In the genomic region with DNA sequence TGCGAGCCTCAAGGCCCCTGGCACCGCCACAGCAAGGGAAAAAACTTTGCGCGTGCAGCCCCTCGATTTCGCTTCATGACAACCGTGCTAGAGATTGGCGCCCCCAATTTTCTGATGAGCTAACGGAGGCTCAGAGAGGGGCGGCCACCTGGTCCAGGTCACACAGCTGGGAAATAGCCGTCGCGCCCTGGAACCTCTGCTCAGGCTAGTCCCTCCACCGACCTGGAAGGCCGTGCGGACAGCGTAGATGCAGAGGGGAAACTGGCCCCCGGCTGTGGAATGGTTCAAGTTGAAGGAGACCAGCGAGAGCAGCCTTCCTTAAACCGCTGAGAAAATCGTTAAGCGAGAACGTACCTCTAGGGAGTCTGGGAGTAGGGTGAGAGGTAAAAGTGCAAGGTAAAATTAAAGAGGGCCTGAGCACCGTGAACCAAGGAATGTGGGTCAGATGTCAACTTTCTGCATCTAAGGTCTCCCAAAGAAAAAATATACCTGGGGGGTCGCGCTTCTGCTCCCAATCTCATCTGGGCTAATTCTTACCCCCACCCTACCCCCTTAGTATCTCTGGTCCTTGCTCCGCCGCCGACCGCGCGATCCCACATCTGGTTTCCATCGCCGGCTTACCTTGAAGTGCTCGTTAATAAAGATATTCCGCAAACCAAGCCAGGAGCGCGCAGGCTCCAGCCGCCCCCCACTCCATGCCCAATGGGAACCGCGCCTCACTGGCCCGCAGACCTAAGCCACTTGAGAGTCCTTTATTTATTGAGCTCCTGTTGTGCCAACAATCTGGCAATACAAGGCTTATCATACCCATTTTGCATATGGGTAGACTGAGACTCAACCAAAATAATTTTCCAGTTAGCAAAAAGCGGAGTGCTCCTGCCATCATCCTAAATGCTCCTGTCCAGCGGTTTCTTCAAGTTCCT, we compare ENCODE assay signal across 15 cellular contexts. TPM values are rescaled to one million over a fixed set of nuclear protein-coding genes. Genes with fewer than 3 reads are reported as not detected.
"Had no signal": no experiment of that assay in that cellular context is flagged by ENCODE, and none has a peak within 500 bp of the region (broad histone marks: within the 10 kb centered on the region; RNA-seq: fewer than 3 reads in every experiment).

No MANE protein-coding gene starts in this region.

- H3K36me3 ChIP-seq: breast epithelium, tibial nerve had no signal

- ATAC-seq: left ventricle myocardium superior had no signal

- FAIRE-seq: small intestine had no signal

- H3K36me3 Mint-ChIP-seq: activated naive CD8-positive, alpha-beta T cell treated with anti-CD3 and anti-CD28 coated beads for 36 hours had no signal

- DNase-seq: activated B cell treated with CpG ODN at 0.5 μM for 24 hours; activated CD4-positive, alpha-beta T cell treated with anti-CD3 and anti-CD28 coated beads, Interleukin-2, amount 50 U/mL, for 1 hour; activated effector memory CD4-positive, alpha-beta T cell treated with anti-CD3 and anti-CD28 coated beads, Interleukin-2, amount 50 U/mL, for 16 hours; activated naive CD8-positive, alpha-beta T cell treated with anti-CD3 and anti-CD28 coated beads for 36 hours; activated T-cell treated with anti-CD3 and anti-CD28 coated beads, Interleukin-2, amount 50 U/mL, for 24 hours; dorsolateral prefrontal cortex; head of caudate nucleus; left ventricle myocardium superior; mesendoderm; small intestine had no signal

- H3K9me3 Mint-ChIP-seq: activated B cell treated with CpG ODN at 0.5 μM for 24 hours; activated naive CD8-positive, alpha-beta T cell treated with anti-CD3 and anti-CD28 coated beads for 36 hours; activated T-cell treated with anti-CD3 and anti-CD28 coated beads, Interleukin-2, amount 50 U/mL, for 24 hours had no signal

- H3K4me1 ChIP-seq: foreskin keratinocyte had no signal

- H3K9me3 ChIP-seq: breast epithelium had no signal

- H3K27ac ChIP-seq: foreskin keratinocyte, tibial nerve had no signal

- H3K4me3 Mint-ChIP-seq: activated B cell treated with CpG ODN at 0.5 μM for 24 hours; activated naive CD8-positive, alpha-beta T cell treated with anti-CD3 and anti-CD28 coated beads for 36 hours; activated T-cell treated with anti-CD3 and anti-CD28 coated beads, Interleukin-2, amount 50 U/mL, for 24 hours had no signal

- H3K4me3 ChIP-seq: tibial nerve had no signal

- H3K27ac Mint-ChIP-seq: activated B cell treated with CpG ODN at 0.5 μM for 24 hours; activated naive CD8-positive, alpha-beta T cell treated with anti-CD3 and anti-CD28 coated beads for 36 hours; activated T-cell treated with anti-CD3 and anti-CD28 coated beads, Interleukin-2, amount 50 U/mL, for 24 hours had no signal

RNA-seq across cellular contexts. Expression of a gene that starts 1.7 kb away (rescaled TPM):
- total RNA-seq: activated B cell treated with CpG ODN at 0.5 μM for 24 hours; activated naive CD8-positive, alpha-beta T cell treated with anti-CD3 and anti-CD28 coated beads for 36 hours; chondrocyte; foreskin keratinocyte; kidney epithelial cell had no signal
- polyA plus RNA-seq: foreskin keratinocyte, small intestine had no signal
